29 cellular contexts compared by ENCODE assay signal in the genomic region with DNA sequence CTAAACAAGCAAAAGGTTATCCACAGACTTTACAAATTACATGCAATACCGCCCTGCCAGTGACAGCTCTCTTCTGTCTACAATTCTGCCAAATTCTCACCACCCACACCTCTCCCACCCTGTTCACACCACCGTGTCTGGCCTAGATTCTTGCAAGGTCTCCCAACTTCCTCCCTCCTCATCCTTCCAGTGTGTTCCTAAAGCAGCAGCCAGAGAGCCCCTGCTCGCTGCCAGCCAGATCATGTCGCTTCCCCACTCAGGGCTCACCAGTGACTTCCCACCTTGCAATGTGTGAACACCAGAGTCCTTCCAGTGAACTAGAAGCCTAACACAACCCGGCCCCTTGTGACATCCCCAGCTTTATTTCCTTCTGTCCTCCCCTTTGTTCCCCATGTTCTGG.
"Had no signal": no experiment of that assay in that cellular context is flagged by ENCODE, and none has a peak within 500 bp of the region (broad histone marks: within the 10 kb centered on the region; RNA-seq: fewer than 3 reads in every experiment).

No MANE protein-coding gene starts in this region.

- H3K4me3 Mint-ChIP-seq: activated B cell treated with CpG ODN at 0.5 μM for 24 hours; activated CD4-positive, alpha-beta memory T cell treated with anti-CD3 and anti-CD28 coated beads for 36 hours; activated CD4-positive, alpha-beta T cell treated with anti-CD3 and anti-CD28 coated beads for 36 hours; activated CD4-positive, alpha-beta T cell treated with anti-CD3 and anti-CD28 coated beads, Interleukin-2, amount 10 ng/mL, durations not matched to agents 24 days and 14 days; activated CD8-positive, alpha-beta memory T cell treated with anti-CD3 and anti-CD28 coated beads, Interleukin-2, amount 10 ng/mL, durations not matched to agents 7 days and 5 days; activated CD8-positive, alpha-beta T cell treated with anti-CD3 and anti-CD28 coated beads, Interleukin-2, amount 10 ng/mL, durations not matched to agents 7 days and 5 days; activated naive CD4-positive, alpha-beta T cell treated with anti-CD3 and anti-CD28 coated beads, Interleukin-2, amount 10 ng/mL, durations not matched to agents 7 days and 5 days; activated naive CD8-positive, alpha-beta T cell treated with anti-CD3 and anti-CD28 coated beads, Interleukin-2, amount 10 ng/mL, durations not matched to agents 7 days and 5 days; activated T-helper 1 cell treated with anti-CD3 and anti-CD28 coated beads, Interleukin-12 subunit alpha, Interleukin-12 subunit beta, Interleukin-2, Interleukin-4 antibody, amounts not matched to agents 30 ng/mL and 10 ng/mL and 1 ng/mL, durations not matched to agents 14 hours and 24 hours and 36 hours; endodermal cell; T-cell; T-helper 1 cell treated with Interleukin-12 subunit alpha and Interleukin-12 subunit beta and Interleukin-4 antibody, amounts not matched to agents 30 μg/mL and 1 μg/mL, for 36 hours; T-helper 2 cell treated with Interferon-gamma antibody and Interleukin-4, amounts not matched to agents 5 μg/mL and 100 μg/mL, for 36 hours had no signal

- DNase-seq: activated B cell treated with CpG ODN at 0.5 μM for 24 hours; activated CD4-positive, alpha-beta memory T cell treated with anti-CD3 and anti-CD28 coated beads for 36 hours; activated CD4-positive, alpha-beta T cell treated with anti-CD3 and anti-CD28 coated beads for 36 hours; activated CD4-positive, alpha-beta T cell treated with anti-CD3 and anti-CD28 coated beads, Interleukin-2, amount 10 ng/mL, durations not matched to agents 24 days and 14 days; activated CD4-positive, CD25-positive, alpha-beta regulatory T cell treated with anti-CD3 and anti-CD28 coated beads, Interleukin-2, amount 50 U/mL, for 72 hours; activated CD8-positive, alpha-beta memory T cell treated with anti-CD3 and anti-CD28 coated beads, Interleukin-2, amount 10 ng/mL, durations not matched to agents 7 days and 5 days; activated CD8-positive, alpha-beta memory T cell treated with anti-CD3 and anti-CD28 coated beads, Interleukin-2, amount 50 U/mL, for 4 hours; activated CD8-positive, alpha-beta T cell treated with anti-CD3 and anti-CD28 coated beads, Interleukin-2, amount 10 ng/mL, durations not matched to agents 7 days and 5 days; activated gamma-delta T cell; activated naive CD4-positive, alpha-beta T cell; activated naive CD4-positive, alpha-beta T cell treated with anti-CD3 and anti-CD28 coated beads, Interleukin-2, amount 10 ng/mL, durations not matched to agents 7 days and 5 days; activated naive CD8-positive, alpha-beta T cell treated with anti-CD3 and anti-CD28 coated beads, Interleukin-2, amount 10 ng/mL, durations not matched to agents 7 days and 5 days; activated T-cell treated with anti-CD3 and anti-CD28 coated beads, Interleukin-2, amount 50 U/mL, for 1 hour; activated T-cell treated with anti-CD3 and anti-CD28 coated beads, Interleukin-2, amount 50 U/mL, for 48 hours; body of pancreas; cerebellar nuclear complex; colonic mucosa; effector memory CD4-positive, alpha-beta T cell; endodermal cell; foreskin fibroblast; SW 1271; T-cell; T1000; WERI-Rb-1 had no signal

- H3K9me3 ChIP-seq: body of pancreas, colonic mucosa had no signal

- H3K4me1 ChIP-seq: body of pancreas, colonic mucosa had no signal

- ATAC-seq: activated CD4-positive, alpha-beta T cell treated with anti-CD3 and anti-CD28 coated beads for 36 hours; activated CD8-positive, alpha-beta memory T cell treated with anti-CD3 and anti-CD28 coated beads, Interleukin-2, amount 10 ng/mL, durations not matched to agents 7 days and 5 days; activated CD8-positive, alpha-beta T cell treated with anti-CD3 and anti-CD28 coated beads, Interleukin-2, amount 10 ng/mL, durations not matched to agents 7 days and 5 days; activated naive CD4-positive, alpha-beta T cell treated with anti-CD3 and anti-CD28 coated beads, Interleukin-2, amount 50 U/mL, for 72 hours; body of pancreas; esophagus mucosa; T-cell had no signal

- H3K36me3 ChIP-seq: colonic mucosa, WERI-Rb-1 had no signal

- H3K27ac Mint-ChIP-seq: activated B cell treated with CpG ODN at 0.5 μM for 24 hours; activated CD4-positive, alpha-beta memory T cell treated with anti-CD3 and anti-CD28 coated beads for 36 hours; activated CD4-positive, alpha-beta T cell treated with anti-CD3 and anti-CD28 coated beads for 36 hours; activated CD4-positive, alpha-beta T cell treated with anti-CD3 and anti-CD28 coated beads, Interleukin-2, amount 10 ng/mL, durations not matched to agents 24 days and 14 days; activated CD8-positive, alpha-beta memory T cell treated with anti-CD3 and anti-CD28 coated beads, Interleukin-2, amount 10 ng/mL, durations not matched to agents 7 days and 5 days; activated CD8-positive, alpha-beta T cell treated with anti-CD3 and anti-CD28 coated beads, Interleukin-2, amount 10 ng/mL, durations not matched to agents 7 days and 5 days; activated naive CD4-positive, alpha-beta T cell treated with anti-CD3 and anti-CD28 coated beads, Interleukin-2, amount 10 ng/mL, durations not matched to agents 7 days and 5 days; activated naive CD8-positive, alpha-beta T cell treated with anti-CD3 and anti-CD28 coated beads, Interleukin-2, amount 10 ng/mL, durations not matched to agents 7 days and 5 days; activated T-helper 1 cell treated with anti-CD3 and anti-CD28 coated beads, Interleukin-12 subunit alpha, Interleukin-12 subunit beta, Interleukin-2, Interleukin-4 antibody, amounts not matched to agents 30 ng/mL and 10 ng/mL and 1 ng/mL, durations not matched to agents 14 hours and 24 hours and 36 hours; endodermal cell; T-cell; T-helper 1 cell treated with Interleukin-12 subunit alpha and Interleukin-12 subunit beta and Interleukin-4 antibody, amounts not matched to agents 30 μg/mL and 1 μg/mL, for 36 hours; T-helper 2 cell treated with Interferon-gamma antibody and Interleukin-4, amounts not matched to agents 5 μg/mL and 100 μg/mL, for 36 hours had no signal

- H3K4me3 ChIP-seq: body of pancreas, colonic mucosa had no signal

- H3K27me3 ChIP-seq: body of pancreas, colonic mucosa had no signal

- H3K9me3 Mint-ChIP-seq: activated B cell treated with CpG ODN at 0.5 μM for 24 hours; activated CD4-positive, alpha-beta memory T cell treated with anti-CD3 and anti-CD28 coated beads for 36 hours; activated CD4-positive, alpha-beta T cell treated with anti-CD3 and anti-CD28 coated beads, Interleukin-2, amount 10 ng/mL, durations not matched to agents 24 days and 14 days; activated naive CD4-positive, alpha-beta T cell treated with anti-CD3 and anti-CD28 coated beads, Interleukin-2, amount 10 ng/mL, durations not matched to agents 7 days and 5 days; activated naive CD4-positive, alpha-beta T cell treated with anti-CD3 and anti-CD28 coated beads, Interleukin-2, amount 50 U/mL, for 72 hours; activated naive CD8-positive, alpha-beta T cell treated with anti-CD3 and anti-CD28 coated beads, Interleukin-2, amount 10 ng/mL, durations not matched to agents 7 days and 5 days; activated T-helper 1 cell treated with anti-CD3 and anti-CD28 coated beads, Interleukin-12 subunit alpha, Interleukin-12 subunit beta, Interleukin-2, Interleukin-4 antibody, amounts not matched to agents 30 ng/mL and 10 ng/mL and 1 ng/mL, durations not matched to agents 14 hours and 24 hours and 36 hours; endodermal cell; T-cell; T-helper 1 cell treated with Interleukin-12 subunit alpha and Interleukin-12 subunit beta and Interleukin-4 antibody, amounts not matched to agents 30 μg/mL and 1 μg/mL, for 36 hours; T-helper 2 cell treated with Interferon-gamma antibody and Interleukin-4, amounts not matched to agents 5 μg/mL and 100 μg/mL, for 36 hours had no signal

- H3K27ac ChIP-seq: body of pancreas, colonic mucosa, WERI-Rb-1 had no signal

- H3K36me3 Mint-ChIP-seq: activated CD4-positive, alpha-beta memory T cell treated with anti-CD3 and anti-CD28 coated beads for 36 hours; activated CD8-positive, alpha-beta memory T cell treated with anti-CD3 and anti-CD28 coated beads, Interleukin-2, amount 10 ng/mL, durations not matched to agents 7 days and 5 days; activated naive CD4-positive, alpha-beta T cell treated with anti-CD3 and anti-CD28 coated beads, Interleukin-2, amount 10 ng/mL, durations not matched to agents 7 days and 5 days; activated naive CD4-positive, alpha-beta T cell treated with anti-CD3 and anti-CD28 coated beads, Interleukin-2, amount 50 U/mL, for 72 hours; activated naive CD8-positive, alpha-beta T cell treated with anti-CD3 and anti-CD28 coated beads, Interleukin-2, amount 10 ng/mL, durations not matched to agents 7 days and 5 days; T-cell had no signal

- H3K4me1 Mint-ChIP-seq: activated B cell treated with CpG ODN at 0.5 μM for 24 hours; activated CD4-positive, alpha-beta T cell treated with anti-CD3 and anti-CD28 coated beads for 36 hours; activated CD4-positive, alpha-beta T cell treated with anti-CD3 and anti-CD28 coated beads, Interleukin-2, amount 10 ng/mL, durations not matched to agents 24 days and 14 days; activated CD8-positive, alpha-beta memory T cell treated with anti-CD3 and anti-CD28 coated beads, Interleukin-2, amount 10 ng/mL, durations not matched to agents 7 days and 5 days; activated naive CD4-positive, alpha-beta T cell treated with anti-CD3 and anti-CD28 coated beads, Interleukin-2, amount 10 ng/mL, durations not matched to agents 7 days and 5 days; T-cell had no signal
